In genomic region chr11:32290783-32291182, GRCh38 we compare ENCODE assay signal across 1 cellular context.
TF ChIP-seq lines count a peak whose summit lies in the region.

No MANE protein-coding gene starts in this region.

TF ChIP-seq in HepG2, 621 proteins besides CTCF, POLR2A, EP300 and RAD21 (continued from another document):
- TF ChIP-seq AHDC1 (CRISPR knock-in tag; IDR thresholded peaks at IDR 0.05; ENCODE audit: borderline replicate concordance) (0 out of 2 replicates have a peak, but pooled peaks have one; percentile 28), NONO (IDR thresholded peaks at IDR 0.05) (no peak), NONO (CRISPR knock-in tag; conservative IDR thresholded peaks at IDR 0.05) (peak; percentile 40; the same call in 1 of the 2 replicates), THAP11 (CRISPR knock-in tag; IDR thresholded peaks at IDR 0.05) (0 out of 2 replicates have a peak, but pooled peaks have one; percentile 29), ZNF614 (CRISPR knock-in tag; IDR thresholded peaks at IDR 0.05; ENCODE audit: borderline replicate concordance) (peak; percentile 33; the same call in 1 of the 2 replicates), HOMEZ (CRISPR knock-in tag; IDR thresholded peaks at IDR 0.05; ENCODE audit: low read depth) (0 out of 2 replicates have a peak, but pooled peaks have one; percentile 19), SAP130 (CRISPR knock-in tag; IDR thresholded peaks at IDR 0.05; ENCODE audit: low read depth) (peak; percentile 51), ZNF646 (CRISPR knock-in tag; IDR thresholded peaks at IDR 0.05) (no peak), ZNF644 (CRISPR knock-in tag; IDR thresholded peaks at IDR 0.05; ENCODE audit: low read depth) (peak; percentile 79), ZNF792 (CRISPR knock-in tag; IDR thresholded peaks at IDR 0.05) (peak; percentile 40; the same call in 1 of the 2 replicates), ZBTB43 (CRISPR knock-in tag; conservative IDR thresholded peaks at IDR 0.05) (peak; percentile 37; the same call in 1 of the 2 replicates), SP5 (CRISPR knock-in tag; IDR thresholded peaks at IDR 0.05; ENCODE audit: borderline replicate concordance, low read depth) (0 out of 2 replicates have a peak, but pooled peaks have one; percentile 23), ZGPAT (CRISPR knock-in tag; IDR thresholded peaks at IDR 0.05) (0 out of 2 replicates have a peak, but pooled peaks have one; percentile 38), GATAD2A (CRISPR knock-in tag; IDR thresholded peaks at IDR 0.05) (peak; percentile 51), MLX (CRISPR knock-in tag; IDR thresholded peaks at IDR 0.05) (peak; percentile 83; the same call in 1 of the 2 replicates), TFE3 (CRISPR knock-in tag; IDR thresholded peaks at IDR 0.05) (0 out of 2 replicates have a peak, but pooled peaks have one; percentile 17), ZBTB21 (CRISPR knock-in tag; IDR thresholded peaks at IDR 0.05) (no peak), MIER2 (CRISPR knock-in tag; IDR thresholded peaks at IDR 0.05) (peak; percentile 69; the same call in 1 of the 2 replicates), ARID5B (CRISPR knock-in tag; IDR thresholded peaks at IDR 0.05) (peak; percentile 81), RBM22 (optimal IDR thresholded peaks at IDR 0.05; ENCODE audit: low read length) (no peak), ZNF839 (CRISPR knock-in tag; IDR thresholded peaks at IDR 0.05; ENCODE audit: borderline replicate concordance) (no peak), TEAD3 (CRISPR knock-in tag; optimal IDR thresholded peaks at IDR 0.05; ENCODE audit: borderline replicate concordance) (peak; percentile 95), HNF4A (CRISPR knock-in tag; IDR thresholded peaks at IDR 0.05) (peak; percentile 50), FOXP1 (IDR thresholded peaks at IDR 0.05) (no peak), FOXP1 (CRISPR knock-in tag; IDR thresholded peaks at IDR 0.05) (0 out of 2 replicates have a peak, but pooled peaks have one; percentile 26), HMG20A (CRISPR knock-in tag; IDR thresholded peaks at IDR 0.05; ENCODE audit: borderline replicate concordance) (peak; percentile 75; the same call in 1 of the 2 replicates), HOXA7 (CRISPR knock-in tag; IDR thresholded peaks at IDR 0.05) (no peak), ERF (CRISPR knock-in tag; IDR thresholded peaks at IDR 0.05) (no peak), MAX (IDR thresholded peaks at IDR 0.05) (peak; percentile 69; the same call in 1 of the 2 replicates)
TF ChIP-seq in HepG2: peak in this region for 31.
